ENCODE assay signal across 18 cellular contexts in the genomic region with DNA sequence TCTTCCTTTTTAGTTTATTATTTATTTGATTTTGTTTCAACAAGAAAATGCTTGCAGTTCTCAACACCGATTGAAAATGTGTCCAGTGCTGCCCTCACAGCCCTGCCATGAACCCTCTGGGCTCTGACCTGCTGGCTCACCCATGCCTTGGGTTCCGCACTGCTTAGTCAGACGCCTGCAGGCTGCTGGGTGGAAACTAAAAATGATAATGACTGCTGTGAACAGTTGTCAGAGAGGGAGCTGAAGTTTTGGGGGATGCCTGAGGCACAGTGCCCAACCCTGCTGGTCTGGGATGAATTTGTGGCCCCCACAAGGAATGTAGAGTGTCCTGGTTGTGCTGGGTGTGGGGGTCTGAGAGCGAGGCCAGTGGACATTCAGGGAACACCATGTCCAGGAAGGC. TPM values are rescaled to one million over a fixed set of nuclear protein-coding genes. Genes with fewer than 3 reads are reported as not detected.
A peak's percentile ranks its signal among the peaks of the same experiment; 100 is the strongest.
DNase-seq lines count a peak whose midpoint lies in the region; ATAC-seq, FAIRE-seq and TF ChIP-seq lines count a peak whose summit lies in the region.
"Had no signal": no experiment of that assay in that cellular context is flagged by ENCODE, and none has a peak within 500 bp of the region (broad histone marks: within the 10 kb centered on the region; RNA-seq: fewer than 3 reads in every experiment).

No MANE protein-coding gene starts in this region.

- DNase-seq in AG08396 (ENCODE audit: low spot score) (peak; percentile 67), HFFc6 (peak; percentile 80), astrocyte of the hippocampus (ENCODE audit: low read depth, low spot score) (peak; percentile 67), islet precursor cell (peak; percentile 96), SHP77 (lab: John Stamatoyannopoulos, UW) (no peak), urothelium cell line (ENCODE audit: low spot score) (no peak), anterior cingulate cortex (lab: John Stamatoyannopoulos, UW) (no peak)
- DNase-seq: activated CD4-positive, alpha-beta T cell treated with anti-CD3 and anti-CD28 coated beads, Interleukin-2, amount 50 U/mL, for 1 hour; AML-193; aorta; DMS153; midbrain; NCI-H1105 treated with DMSO at 0.1 percent for 48 hours; OCI-M1; T-helper 17 cell had no signal

- H3K27me3 Mint-ChIP-seq in HFFc6 (ENCODE audit: insufficient read depth): peaks cover 3% of the 10 kb centered on the region
- H3K27me3 Mint-ChIP-seq: progenitor cell of endocrine pancreas, T-helper 17 cell had no signal

- H3K27ac Mint-ChIP-seq in HFFc6: peak overlapping the region; percentile 97
- H3K27ac Mint-ChIP-seq: progenitor cell of endocrine pancreas, T-helper 17 cell had no signal

- ATAC-seq in HG03469 (IDR thresholded peaks at IDR 0.05; ENCODE audit: unreplicated experiment): no peak
- ATAC-seq: T-helper 17 cell had no signal

- H3K4me1 Mint-ChIP-seq in HFFc6 (ENCODE audit: low read depth): peaks cover 39% of the 10 kb centered on the region

- TF ChIP-seq CTCF in HFFc6 (IDR thresholded peaks at IDR 0.05): no peak; the same call in 1 of the 2 replicates

- H3K9me3 Mint-ChIP-seq in HFFc6: no peaks in the 10 kb centered on the region

- no peak for FAIRE-seq in urothelium cell line (lab: Jason Lieb, UNC)
- FAIRE-seq: islet of Langerhans had no signal

- H3K36me3 Mint-ChIP-seq in HFFc6 (ENCODE audit: low read depth): peaks cover 45% of the 10 kb centered on the region

- peak overlapping the region; percentile 80 for H3K4me3 Mint-ChIP-seq in HFFc6
- H3K4me3 Mint-ChIP-seq: T-helper 17 cell had no signal

RNA-seq across cellular contexts. Expression of a gene that starts 22.2 kb away (rescaled TPM):
- total RNA-seq in HFFc6 (2021; fragmentation: NEBNext Ultra II Directional; extraction: Animal tissue kit (Norgen Biotek cat#: 25700)): under 1 TPM in 2 of 6 experiments, not detected in 4; 0.07 to 0.08 TPM

RNA-seq across cellular contexts. Expression of a gene that starts 30.9 kb away (rescaled TPM):
- 10 to 100 TPM; 21.0 to 22.1 (median 21.5) TPM for total RNA-seq in HFFc6 (2021; fragmentation: NEBNext Ultra II Directional; extraction: Animal tissue kit (Norgen Biotek cat#: 25700))

RNA-seq across cellular contexts. Expression of a gene that starts 31.3 kb away (rescaled TPM):
- total RNA-seq in HFFc6 (2021; fragmentation: NEBNext Ultra II Directional; extraction: Animal tissue kit (Norgen Biotek cat#: 25700)): not detected

RNA-seq across cellular contexts. Expression of a gene that starts 50.5 kb away (rescaled TPM):
- total RNA-seq in HFFc6 (2021; fragmentation: NEBNext Ultra II Directional; extraction: Animal tissue kit (Norgen Biotek cat#: 25700)): 1 to 10 TPM; 6.6 to 8.3 (median 8.1) TPM

Comparison
In these comparisons a context has a peak if more than half of its experiments do, and no peak if none do; other contexts are left out.
1. DNase-seq: peak in AG08396 (single experiment), HFFc6 (single experiment), astrocyte of the hippocampus (single experiment) and islet precursor cell (single experiment); none in SHP77 (0 of 2), urothelium cell line (single experiment) and anterior cingulate cortex (0 of 58).